Comparison of ENCODE assay signal across 8 cellular contexts in the genomic region with DNA sequence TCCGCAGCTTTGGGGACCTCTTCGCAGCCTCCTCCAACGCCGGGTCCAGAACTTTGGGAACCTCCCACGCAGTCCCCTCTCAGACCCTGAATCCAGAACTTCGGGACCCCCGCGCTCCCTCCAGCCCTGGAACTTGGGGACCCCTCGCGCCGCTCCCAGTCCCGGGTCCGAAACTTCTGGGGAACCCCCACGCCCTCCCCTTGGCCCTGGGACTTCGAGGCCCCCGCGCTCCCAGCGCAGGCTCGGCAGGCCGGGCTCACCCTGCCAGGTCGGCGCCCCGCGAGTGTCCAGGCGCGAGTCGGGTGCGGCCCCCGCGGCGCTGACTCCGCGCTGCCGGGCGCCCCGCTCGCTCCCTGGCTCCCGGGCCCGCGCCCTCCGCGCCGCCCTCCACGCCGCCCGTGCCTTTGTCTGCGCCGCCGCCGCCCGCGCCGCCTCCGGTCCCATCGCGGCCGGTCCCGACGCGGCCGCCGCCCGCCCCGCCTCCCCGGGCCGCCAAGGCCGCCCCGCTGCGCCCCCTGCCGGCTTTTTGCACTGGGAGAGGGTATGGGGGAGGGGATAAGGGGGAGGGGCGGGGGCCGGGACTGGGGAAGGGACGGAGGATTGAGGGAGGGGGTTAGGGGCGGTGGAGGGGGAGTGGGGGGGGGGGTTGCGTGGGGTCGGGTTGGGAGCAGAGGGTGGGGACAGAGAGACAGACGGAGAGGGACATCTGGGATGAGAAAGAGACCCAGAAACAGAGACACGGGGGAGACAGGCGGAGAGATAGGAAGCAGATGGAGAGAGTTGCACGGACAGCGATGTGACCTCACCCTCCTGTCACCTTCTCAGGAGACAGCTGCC. TPM values are rescaled to one million over a fixed set of nuclear protein-coding genes. Genes with fewer than 3 reads are reported as not detected.
A peak's percentile ranks its signal among the peaks of the same experiment; 100 is the strongest.
DNase-seq lines count a peak whose midpoint lies in the region; ATAC-seq, FAIRE-seq and TF ChIP-seq lines count a peak whose summit lies in the region.

A gene (minus strand): TSS at position 427 of the 837 bp plus-strand sequence. CDS start 2,235 bp downstream, outside the sequence.

- peak within 1 kb of the TSS; percentile 60 for H3K4me3 ChIP-seq in Jurkat, Clone E6-1 (ENCODE audit: low read length)
- peak within 1 kb of the TSS; percentile 86 for H3K4me3 ChIP-seq in astrocyte of the cerebellum (ENCODE audit: low read depth, low read length)
- peak within 1 kb of the TSS; percentile 96 for H3K4me3 ChIP-seq in hepatocyte
- H3K4me3 ChIP-seq in rectal smooth muscle tissue (ENCODE audit: low read length): peak within 1 kb of the TSS; percentile 75

- H3K27me3 ChIP-seq in hepatocyte: no peaks in the 10 kb centered on the region
- no peaks in the 10 kb centered on the region for H3K27me3 ChIP-seq in rectal smooth muscle tissue (ENCODE audit: control insufficient read depth, insufficient read depth, low read length)

- H3K4me3 Mint-ChIP-seq in T-helper 2 cell treated with Interferon-gamma antibody and Interleukin-4, amounts not matched to agents 5 μg/mL and 100 μg/mL, for 36 hours: peak within 1 kb of the TSS; percentile 49

- no peaks in the 10 kb centered on the region for H3K9me3 ChIP-seq in hepatocyte (ENCODE audit: low read depth)

- H3K4me2 ChIP-seq in hepatocyte: peak within 1 kb of the TSS; percentile 100

- no peak within 1 kb of the TSS for H3K27ac Mint-ChIP-seq in T-helper 2 cell treated with Interferon-gamma antibody and Interleukin-4, amounts not matched to agents 5 μg/mL and 100 μg/mL, for 36 hours

- no peaks in the 10 kb centered on the region for H3K36me3 Mint-ChIP-seq in T-helper 2 cell treated with Interferon-gamma antibody and Interleukin-4, amounts not matched to agents 5 μg/mL and 100 μg/mL, for 36 hours (ENCODE audit: low read depth)

- TF ChIP-seq CTCF in astrocyte of the cerebellum (IDR thresholded peaks at IDR 0.05; ENCODE audit: low read depth, low read length, missing control alignments) (no peak), hepatocyte (IDR thresholded peaks at IDR 0.05; ENCODE audit: poor library complexity) (peak; percentile 55)

- in situ Hi-C loops in astrocyte of the cerebellum (cut with HindIII; ENCODE audit: low sequenced_read_pairs): no loop called here

- H3K79me2 ChIP-seq in hepatocyte: peaks cover 17% of the 10 kb centered on the region

- FAIRE-seq in urothelium cell line (lab: Jason Lieb, UNC): no peak

- H3K9ac ChIP-seq in rectal smooth muscle tissue (ENCODE audit: low read length): no peak within 1 kb of the TSS

- peak within 1 kb of the TSS; percentile 95 for H2AFZ ChIP-seq in hepatocyte

- H3K9me3 Mint-ChIP-seq in T-helper 2 cell treated with Interferon-gamma antibody and Interleukin-4, amounts not matched to agents 5 μg/mL and 100 μg/mL, for 36 hours: no peaks in the 10 kb centered on the region

- H3K4me1 ChIP-seq in hepatocyte (ENCODE audit: insufficient read depth) (peaks cover 7% of the 10 kb centered on the region), rectal smooth muscle tissue (ENCODE audit: control insufficient read depth, insufficient read depth, low read length) (no peaks in the 10 kb centered on the region)

- H3K27me3 Mint-ChIP-seq in T-helper 2 cell treated with Interferon-gamma antibody and Interleukin-4, amounts not matched to agents 5 μg/mL and 100 μg/mL, for 36 hours (ENCODE audit: low read depth): peaks cover 42% of the 10 kb centered on the region

- WGBS in hepatocyte (ENCODE audit: low lambda C conversion rate, missing lambda C conversion rate): 3% methylated on average over 32 of the region's 81 CpGs

- no peak for ATAC-seq in HG03457 (IDR thresholded peaks at IDR 0.05; ENCODE audit: unreplicated experiment)

- H4K20me1 ChIP-seq in hepatocyte (ENCODE audit: insufficient read depth, poor library complexity, severe bottlenecking): peaks cover 8% of the 10 kb centered on the region

- H3K27ac ChIP-seq in hepatocyte (peak within 1 kb of the TSS; percentile 40), rectal smooth muscle tissue (ENCODE audit: low read depth, low read length) (no peak within 1 kb of the TSS)

- peaks cover 4% of the 10 kb centered on the region for H3K4me1 Mint-ChIP-seq in T-helper 2 cell treated with Interferon-gamma antibody and Interleukin-4, amounts not matched to agents 5 μg/mL and 100 μg/mL, for 36 hours (ENCODE audit: low read depth)

- DNase-seq in Daoy (ENCODE audit: low read depth) (peak; percentile 79), astrocyte of the cerebellum (ENCODE audit: low read depth) (no peak), hepatocyte (ENCODE audit: low spot score) (peak; percentile 93), urothelium cell line (ENCODE audit: low spot score) (peak; percentile 83)
- DNase-seq in Jurkat, Clone E6-1 (ENCODE audit: low read depth, low spot score): peak; percentile 20
- peak; percentile 68 for DNase-seq in T-helper 2 cell treated with Interferon-gamma antibody and Interleukin-4, amounts not matched to agents 5 μg/mL and 100 μg/mL, for 36 hours (ENCODE audit: low spot score)

- H3K36me3 ChIP-seq in hepatocyte (replicated peaks; ENCODE audit: insufficient read depth, low read depth) (no peaks in the 10 kb centered on the region), rectal smooth muscle tissue (ENCODE audit: control insufficient read depth, insufficient read depth, low read length) (no peaks in the 10 kb centered on the region)

- no peaks in the 10 kb centered on the region for H3K9me2 ChIP-seq in hepatocyte (replicated peaks; ENCODE audit: insufficient read depth)

RNA-seq across cellular contexts. Expression of the gene that starts here (rescaled TPM):
- 30.8 and 32.9 TPM in 2 replicates for total RNA-seq in Daoy (2014; rRNA removed; shearing (Covaris generic))
- polyA plus RNA-seq in Jurkat, Clone E6-1 (2012; ENCODE audit: insufficient read depth, insufficient read length): 38.4 TPM
- total RNA-seq in hepatocyte: 28.9 and 44.0 TPM in 2 replicates
- 41.4 and 53.4 TPM in 2 replicates for polyA plus RNA-seq in hepatocyte
